In genomic region chr16:58733248-58733670, GRCh38 we compare ENCODE assay signal across 8 cellular contexts. TPM values are rescaled to one million over a fixed set of nuclear protein-coding genes. Genes with fewer than 3 reads are reported as not detected.
A peak's percentile ranks its signal among the peaks of the same experiment; 100 is the strongest.
DNase-seq lines count a peak whose midpoint lies in the region; ATAC-seq, FAIRE-seq and TF ChIP-seq lines count a peak whose summit lies in the region.

No MANE protein-coding gene starts in this region.

- DNase-seq in AG10803 (ENCODE audit: low read depth) = peak; percentile 26
- DNase-seq in body of pancreas = peak in 3 of 4 donors; percentile 16 to 26 (median 24)
- no peak for DNase-seq in kidney
- no peak for DNase-seq in stimulated activated naive CD8-positive, alpha-beta T cell treated with anti-CD3 and anti-CD28 coated beads, Interleukin-15, amount 100 ng/mL, for 72 hours
- no peak for DNase-seq in ecto neural progenitor cell (ENCODE audit: low spot score)

- no peaks in the 10 kb centered on the region for H3K9me3 Mint-ChIP-seq in stimulated activated naive CD8-positive, alpha-beta T cell treated with anti-CD3 and anti-CD28 coated beads, Interleukin-15, amount 100 ng/mL, for 72 hours

- peak overlapping the region; percentile 43 for H3K27ac ChIP-seq in HUES6 (ENCODE audit: low read depth, low read length)
- peak overlapping the region; percentile 58 to 87 (median 82) for H3K27ac ChIP-seq in body of pancreas
- H3K27ac ChIP-seq in kidney (ENCODE audit: low read depth in 2 of 2, low read length in 2 of 2) = peak overlapping the region; percentile 81 to 84

- ATAC-seq in body of pancreas = peak; percentile 34
- no peak for ATAC-seq in stimulated activated naive CD8-positive, alpha-beta T cell treated with anti-CD3 and anti-CD28 coated beads, Interleukin-15, amount 100 ng/mL, for 72 hours
- ATAC-seq in GM21526 (IDR thresholded peaks at IDR 0.05; ENCODE audit: low FRiP score, unreplicated experiment) = no peak
- ATAC-seq in GM19455 (IDR thresholded peaks at IDR 0.05; ENCODE audit: unreplicated experiment) = no peak

- intact Hi-C loops in body of pancreas (cut with DNase I) (no loop called here), kidney (cut with DNase I) (no loop called here)

- no peaks in the 10 kb centered on the region for H3K9me3 ChIP-seq in HUES6 (ENCODE audit: control insufficient read depth, insufficient read depth, low read depth, low read length)
- no peaks in the 10 kb centered on the region for H3K9me3 ChIP-seq in body of pancreas
- no peaks in the 10 kb centered on the region for H3K9me3 ChIP-seq in kidney (ENCODE audit: control insufficient read depth in 1 of 2, low read length in 2 of 2)

- H3K4me1 Mint-ChIP-seq in stimulated activated naive CD8-positive, alpha-beta T cell treated with anti-CD3 and anti-CD28 coated beads, Interleukin-15, amount 100 ng/mL, for 72 hours = peaks cover 53% of the 10 kb centered on the region

- H3K36me3 ChIP-seq in HUES6 (ENCODE audit: control insufficient read depth, insufficient read depth, low read length) (peaks cover 9% of the 10 kb centered on the region), body of pancreas (replicated peaks in 1 of 2; ENCODE audit: insufficient read depth in 1 of 2, low read depth in 2 of 2) (no peaks in the 10 kb centered on the region), kidney (ENCODE audit: control insufficient read depth in 1 of 2, insufficient read depth in 2 of 2, low read length in 2 of 2) (no peaks in the 10 kb centered on the region)

- H3K9ac ChIP-seq in HUES6 (ENCODE audit: low read length) = peak overlapping the region; percentile 81
- peak overlapping the region; percentile 64 to 80 for H3K9ac ChIP-seq in kidney (ENCODE audit: low read length in 2 of 2)

- H3K27me3 Mint-ChIP-seq in stimulated activated naive CD8-positive, alpha-beta T cell treated with anti-CD3 and anti-CD28 coated beads, Interleukin-15, amount 100 ng/mL, for 72 hours = no peaks in the 10 kb centered on the region

- TF ChIP-seq CTCF in AG10803 (conservative IDR thresholded peaks at IDR 0.05; ENCODE audit: low read length) (no peak), body of pancreas (IDR thresholded peaks at IDR 0.05) (no peak), kidney (IDR thresholded peaks at IDR 0.05; ENCODE audit: borderline replicate concordance, extremely low read depth, insufficient read depth) (no peak)

- H3K4me3 ChIP-seq in AG10803 (ENCODE audit: low read length) = peak overlapping the region; percentile 83
- peak overlapping the region; percentile 88 for H3K4me3 ChIP-seq in HUES6 (ENCODE audit: low read depth, low read length)
- peak overlapping the region; percentile 90 to 98 for H3K4me3 ChIP-seq in body of pancreas
- peak overlapping the region; percentile 71 to 86 for H3K4me3 ChIP-seq in kidney (ENCODE audit: low read length in 2 of 2)

- peak overlapping the region; percentile 96 to 98 for H3K27ac Mint-ChIP-seq in stimulated activated naive CD8-positive, alpha-beta T cell treated with anti-CD3 and anti-CD28 coated beads, Interleukin-15, amount 100 ng/mL, for 72 hours

- H3K4me1 ChIP-seq in HUES6 (ENCODE audit: control insufficient read depth, insufficient read depth, low read length) = peaks cover 9% of the 10 kb centered on the region
- H3K4me1 ChIP-seq in body of pancreas = peaks cover 18% of the 10 kb centered on the region
- peaks cover 7 to 25% of the 10 kb centered on the region in 2 donors for H3K4me1 ChIP-seq in kidney (ENCODE audit: control insufficient read depth in 1 of 2, insufficient read depth in 1 of 2, low read depth in 1 of 2, low read length in 2 of 2)

- TF ChIP-seq POLR2A in body of pancreas (IDR thresholded peaks at IDR 0.05) = no peak

- FAIRE-seq in kidney (lab: Jason Lieb, UNC) = no peak

- H3K27me3 ChIP-seq in HUES6 (ENCODE audit: control insufficient read depth, insufficient read depth, low read length) = no peaks in the 10 kb centered on the region
- H3K27me3 ChIP-seq in body of pancreas = no peaks in the 10 kb centered on the region

- WGBS in body of pancreas, 2 donors = 0 to 1% methylated on average over 16 to 23 of the region's 23 CpGs

- H3K4me3 Mint-ChIP-seq in stimulated activated naive CD8-positive, alpha-beta T cell treated with anti-CD3 and anti-CD28 coated beads, Interleukin-15, amount 100 ng/mL, for 72 hours = peak overlapping the region; percentile 99

RNA-seq across cellular contexts. Expression of gene GOT2, which starts 0.9 kb away (rescaled TPM):
- total RNA-seq in body of pancreas (10 to 100 TPM; 26.2 to 44.8 TPM), kidney (81.4 TPM)
- polyA plus RNA-seq in kidney (ENCODE audit: insufficient read depth, low read depth, low replicate concordance) = 160 TPM

RNA-seq across cellular contexts. Expression of gene SLC38A7, which starts 48.7 kb away (rescaled TPM):
- total RNA-seq in body of pancreas (1 to 10 TPM; 6.3 to 7.3 TPM), kidney (22.7 TPM)
- polyA plus RNA-seq in kidney (ENCODE audit: insufficient read depth, low read depth, low replicate concordance) = 8.2 TPM

Comparison
In these comparisons a context has a peak if more than half of its experiments do, and no peak if none do; other contexts are left out.
1. DNase-seq: peak in AG10803 (single experiment) and body of pancreas (3 of 4); none in kidney (single experiment), stimulated activated naive CD8-positive, alpha-beta T cell treated with anti-CD3 and anti-CD28 coated beads, Interleukin-15, amount 100 ng/mL, for 72 hours (0 of 2) and ecto neural progenitor cell (single experiment).
2. Peak in every context shown above with its lines, with median percentiles within 50 percentile points of each other: H3K4me3 ChIP-seq and H3K27ac ChIP-seq.